In genomic region chr1:201266774-201267173, GRCh38 we compare ENCODE assay signal across 11 cellular contexts. TPM values are rescaled to one million over a fixed set of nuclear protein-coding genes. Genes with fewer than 3 reads are reported as not detected.
DNase-seq lines count a peak whose midpoint lies in the region; ATAC-seq and TF ChIP-seq lines count a peak whose summit lies in the region.
"Had no signal": no experiment of that assay in that cellular context is flagged by ENCODE, and none has a peak within 500 bp of the region (broad histone marks: within the 10 kb centered on the region; RNA-seq: fewer than 3 reads in every experiment).

No MANE protein-coding gene starts in this region.

- peak overlapping the region; percentile 76 for H3K9ac ChIP-seq in PC-3 (ENCODE audit: low read length)

- no peak overlapping the region for H2AFZ ChIP-seq in PC-3 (ENCODE audit: low read length)

- BruUV-seq in PC-3 (replicated peaks; lab: Mats Ljungman, UMichigan), result no TSS peak

- H3K27ac ChIP-seq in PC-3 (ENCODE audit: low read length), result peak overlapping the region; percentile 83

- no peaks in the 10 kb centered on the region for H4K20me1 ChIP-seq in PC-3 (ENCODE audit: low read length)

- peaks cover 11% of the 10 kb centered on the region for H3F3A ChIP-seq in PC-3 (ENCODE audit: low read length, unreplicated experiment)

- H3K4me3 ChIP-seq in PC-3 (ENCODE audit: low read length) (peak overlapping the region; percentile 37), skeletal muscle cell (ENCODE audit: low read depth, low read length) (no peak overlapping the region)

- peak; percentile 80 for ATAC-seq in PC-3
- no peak for ATAC-seq in GM21447 (IDR thresholded peaks at IDR 0.05; ENCODE audit: unreplicated experiment)
- no peak for ATAC-seq in HG03442 (IDR thresholded peaks at IDR 0.05; ENCODE audit: unreplicated experiment)

- CTCF ChIA-PET in PC-3 (lab: Charles Lee), result interaction anchor here (0.6 to 1.8 kb wide), 10 partner anchors 9 to 295 kb away, joined by 3 to 14 read pairs (median 3); no protein-coding TSS in a partner anchor

- H3K4me1 ChIP-seq in PC-3 (ENCODE audit: insufficient read depth, low read length), result peaks cover 44% of the 10 kb centered on the region

- peak; percentile 64 for DNase-seq in GM04504 (ENCODE audit: low read depth)
- DNase-seq in PC-3, result peak; percentile 100
- peak; percentile 77 for DNase-seq in epidermal melanocyte (ENCODE audit: insufficient read length, low spot score)
- peak; percentile 85 for DNase-seq in skeletal muscle cell (ENCODE audit: low read depth)
- no peak for DNase-seq in GM19240 (ENCODE audit: insufficient read length, low spot score)
- DNase-seq: activated CD4-positive, alpha-beta T cell treated with anti-CD3 and anti-CD28 coated beads for 1 hour; cerebellar nuclear complex; NCI-H2227 treated with DMSO at 0.1 percent for 48 hours; stimulated activated CD4-positive, alpha-beta T cell treated with anti-CD3 and anti-CD28 coated beads, Interleukin-2, amount 100 ng/mL, for 48 hours had no signal

- TF ChIP-seq CTCF in PC-3 (conservative IDR thresholded peaks at IDR 0.05; ENCODE audit: low read depth, low read length), result no peak

- intact Hi-C loops in PC-3 (cut with micrococcal nuclease), result loop anchor here (1.0 kb wide), 4 partner anchors 9 to 95 kb away; no protein-coding TSS in a partner anchor

- POLR2A ChIA-PET in PC-3 (lab: Charles Lee; ENCODE audit: unreplicated experiment), result interaction anchor here (0.6 to 2.6 kb wide), 5 partner anchors 9 to 406 kb away, joined by 4 to 19 read pairs (median 7); partner anchors contain the start of gene PKP1

- H3K36me3 ChIP-seq in PC-3 (ENCODE audit: low read depth, low read length), result no peaks in the 10 kb centered on the region

- no peaks in the 10 kb centered on the region for H3K9me2 ChIP-seq in PC-3 (replicated peaks; ENCODE audit: low read length)

- no peaks in the 10 kb centered on the region for H3K79me2 ChIP-seq in PC-3 (ENCODE audit: low read length)

- no peaks in the 10 kb centered on the region for H3K27me3 ChIP-seq in PC-3 (ENCODE audit: low read length)

- H3K9me3 ChIP-seq in PC-3 (ENCODE audit: low read length), result no peaks in the 10 kb centered on the region

- peak overlapping the region; percentile 71 for H3K4me2 ChIP-seq in PC-3 (ENCODE audit: low read length)

RNA-seq across cellular contexts. Expression of gene PKP1, which starts 16.5 kb away (rescaled TPM):
- total RNA-seq in PC-3 (2014; rRNA removed), result 211 and 259 TPM in 2 replicates
